ENCODE assay signal across 1 cellular context in the genomic region with DNA sequence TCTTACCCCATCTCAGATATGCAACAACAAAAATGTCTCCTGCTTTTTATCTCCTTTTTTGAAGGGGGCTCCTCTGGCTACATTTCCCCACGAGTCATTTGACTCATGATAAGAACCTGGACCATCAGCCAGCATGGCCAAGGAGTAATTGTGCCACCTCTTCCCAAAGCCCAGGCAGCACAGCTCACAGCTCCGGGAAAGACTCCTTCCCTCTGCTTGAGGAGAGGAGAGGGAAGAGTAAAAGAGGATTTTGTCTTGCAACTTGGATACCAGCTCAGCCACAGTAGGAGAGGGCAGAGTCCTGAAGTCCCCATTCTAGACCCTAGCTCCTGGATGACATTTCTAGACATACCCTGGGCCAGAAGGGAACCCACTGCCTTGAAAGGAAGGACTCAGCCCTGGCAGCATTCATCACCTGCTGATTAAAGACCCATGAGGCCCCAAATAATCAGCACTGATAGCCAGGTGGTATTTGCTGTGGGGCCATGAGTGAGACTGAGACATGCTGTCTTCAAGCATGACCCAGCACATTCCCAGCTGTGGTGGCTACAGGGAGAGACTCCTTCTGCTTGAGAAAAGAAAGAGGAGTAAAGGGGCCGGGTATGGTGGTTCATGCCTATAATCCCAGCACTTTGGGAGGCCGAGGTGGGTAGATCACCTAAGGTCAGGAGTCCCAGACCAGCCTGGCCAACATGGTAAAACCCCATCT.
TF ChIP-seq lines count a peak whose summit lies in the region.

No MANE protein-coding gene starts in this region.

TF ChIP-seq in K562, 482 proteins besides CTCF, POLR2A, EP300 and RAD21 (continued from another document):
- no peak for TF ChIP-seq ZBTB12 (CRISPR knock-in tag; IDR thresholded peaks at IDR 0.05)
- peak; percentile 48 for TF ChIP-seq CBFA2T2 (conservative IDR thresholded peaks at IDR 0.05)
- peak; percentile 90 for TF ChIP-seq C11orf30 (IDR thresholded peaks at IDR 0.05; ENCODE audit: low read depth)
- TF ChIP-seq MEF2A (IDR thresholded peaks at IDR 0.05; ENCODE audit: control insufficient read depth, low read depth, low read length), result no peak
- no peak for TF ChIP-seq ZBTB7A (IDR thresholded peaks at IDR 0.05; ENCODE audit: borderline replicate concordance, control insufficient read depth, low read depth, low read length)
- TF ChIP-seq, protein P1, sequence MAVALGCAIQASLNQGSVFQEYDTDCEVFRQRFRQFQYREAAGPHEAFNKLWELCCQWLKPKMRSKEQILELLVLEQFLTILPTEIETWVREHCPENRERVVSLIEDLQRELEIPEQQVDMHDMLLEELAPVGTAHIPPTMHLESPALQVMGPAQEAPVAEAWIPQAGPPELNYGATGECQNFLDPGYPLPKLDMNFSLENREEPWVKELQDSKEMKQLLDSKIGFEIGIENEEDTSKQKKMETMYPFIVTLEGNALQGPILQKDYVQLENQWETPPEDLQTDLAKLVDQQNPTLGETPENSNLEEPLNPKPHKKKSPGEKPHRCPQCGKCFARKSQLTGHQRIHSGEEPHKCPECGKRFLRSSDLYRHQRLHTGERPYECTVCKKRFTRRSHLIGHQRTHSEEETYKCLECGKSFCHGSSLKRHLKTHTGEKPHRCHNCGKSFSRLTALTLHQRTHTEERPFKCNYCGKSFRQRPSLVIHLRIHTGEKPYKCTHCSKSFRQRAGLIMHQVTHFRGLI (CRISPR knock-in tag; IDR thresholded peaks at IDR 0.05), result no peak
- no peak for TF ChIP-seq U2AF1 (optimal IDR thresholded peaks at IDR 0.05; ENCODE audit: low read depth, low read length)
- no peak for TF ChIP-seq MIER1 (IDR thresholded peaks at IDR 0.05; ENCODE audit: low read depth)
- TF ChIP-seq, protein P2, sequence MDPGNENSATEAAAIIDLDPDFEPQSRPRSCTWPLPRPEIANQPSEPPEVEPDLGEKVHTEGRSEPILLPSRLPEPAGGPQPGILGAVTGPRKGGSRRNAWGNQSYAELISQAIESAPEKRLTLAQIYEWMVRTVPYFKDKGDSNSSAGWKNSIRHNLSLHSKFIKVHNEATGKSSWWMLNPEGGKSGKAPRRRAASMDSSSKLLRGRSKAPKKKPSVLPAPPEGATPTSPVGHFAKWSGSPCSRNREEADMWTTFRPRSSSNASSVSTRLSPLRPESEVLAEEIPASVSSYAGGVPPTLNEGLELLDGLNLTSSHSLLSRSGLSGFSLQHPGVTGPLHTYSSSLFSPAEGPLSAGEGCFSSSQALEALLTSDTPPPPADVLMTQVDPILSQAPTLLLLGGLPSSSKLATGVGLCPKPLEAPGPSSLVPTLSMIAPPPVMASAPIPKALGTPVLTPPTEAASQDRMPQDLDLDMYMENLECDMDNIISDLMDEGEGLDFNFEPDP (CRISPR knock-in tag; IDR thresholded peaks at IDR 0.05), result no peak
- TF ChIP-seq MAFK (IDR thresholded peaks at IDR 0.05; ENCODE audit: low read length), result peak; percentile 62
- TF ChIP-seq CREBBP (IDR thresholded peaks at IDR 0.05; ENCODE audit: low read depth, low read length), result no peak
- peak; percentile 71 for TF ChIP-seq DPF2 (IDR thresholded peaks at IDR 0.05)
- TF ChIP-seq SMARCE1 (IDR thresholded peaks at IDR 0.05), result 0 out of 2 replicates have a peak, but pooled peaks have one; percentile 17
- TF ChIP-seq ZBTB17 (CRISPR knock-in tag; IDR thresholded peaks at IDR 0.05), result no peak
- 0 out of 2 replicates have a peak, but pooled peaks have one; percentile 33 for TF ChIP-seq BACH1 (tag; IDR thresholded peaks at IDR 0.05)
- TF ChIP-seq TAL1 (IDR thresholded peaks at IDR 0.05), result peak; percentile 14; the same call in 1 of the 2 replicates
- TF ChIP-seq ILK (tag; IDR thresholded peaks at IDR 0.05; ENCODE audit: borderline replicate concordance, low read depth), result no peak
- TF ChIP-seq, protein P3, sequence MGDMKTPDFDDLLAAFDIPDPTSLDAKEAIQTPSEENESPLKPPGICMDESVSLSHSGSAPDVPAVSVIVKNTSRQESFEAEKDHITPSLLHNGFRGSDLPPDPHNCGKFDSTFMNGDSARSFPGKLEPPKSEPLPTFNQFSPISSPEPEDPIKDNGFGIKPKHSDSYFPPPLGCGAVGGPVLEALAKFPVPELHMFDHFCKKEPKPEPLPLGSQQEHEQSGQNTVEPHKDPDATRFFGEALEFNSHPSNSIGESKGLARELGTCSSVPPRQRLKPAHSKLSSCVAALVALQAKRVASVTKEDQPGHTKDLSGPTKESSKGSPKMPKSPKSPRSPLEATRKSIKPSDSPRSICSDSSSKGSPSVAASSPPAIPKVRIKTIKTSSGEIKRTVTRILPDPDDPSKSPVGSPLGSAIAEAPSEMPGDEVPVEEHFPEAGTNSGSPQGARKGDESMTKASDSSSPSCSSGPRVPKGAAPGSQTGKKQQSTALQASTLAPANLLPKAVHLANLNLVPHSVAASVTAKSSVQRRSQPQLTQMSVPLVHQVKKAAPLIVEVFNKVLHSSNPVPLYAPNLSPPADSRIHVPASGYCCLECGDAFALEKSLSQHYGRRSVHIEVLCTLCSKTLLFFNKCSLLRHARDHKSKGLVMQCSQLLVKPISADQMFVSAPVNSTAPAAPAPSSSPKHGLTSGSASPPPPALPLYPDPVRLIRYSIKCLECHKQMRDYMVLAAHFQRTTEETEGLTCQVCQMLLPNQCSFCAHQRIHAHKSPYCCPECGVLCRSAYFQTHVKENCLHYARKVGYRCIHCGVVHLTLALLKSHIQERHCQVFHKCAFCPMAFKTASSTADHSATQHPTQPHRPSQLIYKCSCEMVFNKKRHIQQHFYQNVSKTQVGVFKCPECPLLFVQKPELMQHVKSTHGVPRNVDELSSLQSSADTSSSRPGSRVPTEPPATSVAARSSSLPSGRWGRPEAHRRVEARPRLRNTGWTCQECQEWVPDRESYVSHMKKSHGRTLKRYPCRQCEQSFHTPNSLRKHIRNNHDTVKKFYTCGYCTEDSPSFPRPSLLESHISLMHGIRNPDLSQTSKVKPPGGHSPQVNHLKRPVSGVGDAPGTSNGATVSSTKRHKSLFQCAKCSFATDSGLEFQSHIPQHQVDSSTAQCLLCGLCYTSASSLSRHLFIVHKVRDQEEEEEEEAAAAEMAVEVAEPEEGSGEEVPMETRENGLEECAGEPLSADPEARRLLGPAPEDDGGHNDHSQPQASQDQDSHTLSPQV (IDR thresholded peaks at IDR 0.05), result 0 out of 2 replicates have a peak, but pooled peaks have one; percentile 49
- TF ChIP-seq HMG20A (CRISPR knock-in tag; conservative IDR thresholded peaks at IDR 0.05), result no peak
- no peak for TF ChIP-seq JUND (IDR thresholded peaks at IDR 0.05; ENCODE audit: borderline replicate concordance, low read depth, low read length)
- TF ChIP-seq JUND (tag; IDR thresholded peaks at IDR 0.05; ENCODE audit: borderline replicate concordance, low read depth, low read length), result 0 out of 3 replicates have a peak, but pooled peaks have one; percentile 29
- no peak for TF ChIP-seq HEY1 (CRISPR knock-in tag; IDR thresholded peaks at IDR 0.05; ENCODE audit: borderline replicate concordance)
- no peak for TF ChIP-seq ZNF134 (CRISPR knock-in tag; conservative IDR thresholded peaks at IDR 0.05)
- no peak for TF ChIP-seq TAF1 (IDR thresholded peaks at IDR 0.05; ENCODE audit: control insufficient read depth, extremely low read depth, insufficient read depth, low read length, severe bottlenecking)
- TF ChIP-seq ARNT (IDR thresholded peaks at IDR 0.05), result no peak
- TF ChIP-seq ZKSCAN3 (CRISPR knock-in tag; IDR thresholded peaks at IDR 0.05), result no peak
- peak; percentile 32; the same call in 1 of the 2 replicates for TF ChIP-seq ZEB2 (IDR thresholded peaks at IDR 0.05)
- TF ChIP-seq OTX1 (CRISPR knock-in tag; IDR thresholded peaks at IDR 0.05), result no peak
TF ChIP-seq in K562: peak in this region for 32.
